Comparison of ENCODE assay signal across 2 cellular contexts in the genomic region with DNA sequence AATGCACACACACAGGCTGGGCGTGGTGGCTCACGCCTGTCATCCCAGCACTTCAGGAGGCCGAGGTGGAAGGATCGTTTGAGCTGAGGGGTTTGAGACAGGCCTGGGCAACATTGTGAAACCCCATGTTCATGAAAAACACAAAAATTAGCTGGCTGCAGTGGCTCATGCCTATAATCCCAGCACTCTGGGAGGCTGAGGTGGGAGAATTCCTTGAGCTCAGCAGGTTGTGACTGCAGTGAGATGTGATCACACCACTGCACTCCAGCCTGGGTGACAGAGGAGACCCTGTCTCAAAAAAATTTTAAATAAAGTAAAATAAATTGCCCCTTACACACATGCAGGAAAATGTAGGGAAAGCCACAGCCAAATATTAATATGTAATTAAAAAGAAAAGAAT.
TF ChIP-seq lines count a peak whose summit lies in the region.

No MANE protein-coding gene starts in this region.

TF ChIP-seq in IMR-90, 13 proteins besides CTCF, POLR2A, EP300 and RAD21:
- TF ChIP-seq RFX5 (IDR thresholded peaks at IDR 0.05; ENCODE audit: low read depth, low read length) (no peak), MXI1 (IDR thresholded peaks at IDR 0.05; ENCODE audit: borderline replicate concordance, low read depth, low read length) (no peak), MAFK (IDR thresholded peaks at IDR 0.05; ENCODE audit: low read depth, low read length) (no peak), CEBPB (IDR thresholded peaks at IDR 0.05; ENCODE audit: low read depth, low read length) (no peak), CHD1 (IDR thresholded peaks at IDR 0.05; ENCODE audit: low read depth, low read length) (no peak), RCOR1 (IDR thresholded peaks at IDR 0.05; ENCODE audit: insufficient replicate concordance, low read length) (no peak), NFE2L2 (IDR thresholded peaks at IDR 0.05; ENCODE audit: low read depth, low read length) (no peak), BHLHE40 (IDR thresholded peaks at IDR 0.05; ENCODE audit: low read depth, low read length) (no peak), MAZ (IDR thresholded peaks at IDR 0.05; ENCODE audit: borderline replicate concordance, low read depth, low read length) (no peak), ELK1 (IDR thresholded peaks at IDR 0.05; ENCODE audit: borderline replicate concordance, low read depth, low read length) (no peak), SMC3 (IDR thresholded peaks at IDR 0.05; ENCODE audit: low read depth, low read length) (no peak), FOS (IDR thresholded peaks at IDR 0.05; ENCODE audit: low read depth, low read length) (no peak)
- TF ChIP-seq, protein P1, sequence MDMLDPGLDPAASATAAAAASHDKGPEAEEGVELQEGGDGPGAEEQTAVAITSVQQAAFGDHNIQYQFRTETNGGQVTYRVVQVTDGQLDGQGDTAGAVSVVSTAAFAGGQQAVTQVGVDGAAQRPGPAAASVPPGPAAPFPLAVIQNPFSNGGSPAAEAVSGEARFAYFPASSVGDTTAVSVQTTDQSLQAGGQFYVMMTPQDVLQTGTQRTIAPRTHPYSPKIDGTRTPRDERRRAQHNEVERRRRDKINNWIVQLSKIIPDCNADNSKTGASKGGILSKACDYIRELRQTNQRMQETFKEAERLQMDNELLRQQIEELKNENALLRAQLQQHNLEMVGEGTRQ (IDR thresholded peaks at IDR 0.05; ENCODE audit: low read depth, low read length), result no peak

TF ChIP-seq in GM23338, 12 proteins besides CTCF, POLR2A, EP300 and RAD21:
- TF ChIP-seq ETS1 (IDR thresholded peaks at IDR 0.05), result no peak
- TF ChIP-seq POLR2AphosphoS5 (IDR thresholded peaks at IDR 0.05; ENCODE audit: low read depth), result no peak
- TF ChIP-seq, protein P2, sequence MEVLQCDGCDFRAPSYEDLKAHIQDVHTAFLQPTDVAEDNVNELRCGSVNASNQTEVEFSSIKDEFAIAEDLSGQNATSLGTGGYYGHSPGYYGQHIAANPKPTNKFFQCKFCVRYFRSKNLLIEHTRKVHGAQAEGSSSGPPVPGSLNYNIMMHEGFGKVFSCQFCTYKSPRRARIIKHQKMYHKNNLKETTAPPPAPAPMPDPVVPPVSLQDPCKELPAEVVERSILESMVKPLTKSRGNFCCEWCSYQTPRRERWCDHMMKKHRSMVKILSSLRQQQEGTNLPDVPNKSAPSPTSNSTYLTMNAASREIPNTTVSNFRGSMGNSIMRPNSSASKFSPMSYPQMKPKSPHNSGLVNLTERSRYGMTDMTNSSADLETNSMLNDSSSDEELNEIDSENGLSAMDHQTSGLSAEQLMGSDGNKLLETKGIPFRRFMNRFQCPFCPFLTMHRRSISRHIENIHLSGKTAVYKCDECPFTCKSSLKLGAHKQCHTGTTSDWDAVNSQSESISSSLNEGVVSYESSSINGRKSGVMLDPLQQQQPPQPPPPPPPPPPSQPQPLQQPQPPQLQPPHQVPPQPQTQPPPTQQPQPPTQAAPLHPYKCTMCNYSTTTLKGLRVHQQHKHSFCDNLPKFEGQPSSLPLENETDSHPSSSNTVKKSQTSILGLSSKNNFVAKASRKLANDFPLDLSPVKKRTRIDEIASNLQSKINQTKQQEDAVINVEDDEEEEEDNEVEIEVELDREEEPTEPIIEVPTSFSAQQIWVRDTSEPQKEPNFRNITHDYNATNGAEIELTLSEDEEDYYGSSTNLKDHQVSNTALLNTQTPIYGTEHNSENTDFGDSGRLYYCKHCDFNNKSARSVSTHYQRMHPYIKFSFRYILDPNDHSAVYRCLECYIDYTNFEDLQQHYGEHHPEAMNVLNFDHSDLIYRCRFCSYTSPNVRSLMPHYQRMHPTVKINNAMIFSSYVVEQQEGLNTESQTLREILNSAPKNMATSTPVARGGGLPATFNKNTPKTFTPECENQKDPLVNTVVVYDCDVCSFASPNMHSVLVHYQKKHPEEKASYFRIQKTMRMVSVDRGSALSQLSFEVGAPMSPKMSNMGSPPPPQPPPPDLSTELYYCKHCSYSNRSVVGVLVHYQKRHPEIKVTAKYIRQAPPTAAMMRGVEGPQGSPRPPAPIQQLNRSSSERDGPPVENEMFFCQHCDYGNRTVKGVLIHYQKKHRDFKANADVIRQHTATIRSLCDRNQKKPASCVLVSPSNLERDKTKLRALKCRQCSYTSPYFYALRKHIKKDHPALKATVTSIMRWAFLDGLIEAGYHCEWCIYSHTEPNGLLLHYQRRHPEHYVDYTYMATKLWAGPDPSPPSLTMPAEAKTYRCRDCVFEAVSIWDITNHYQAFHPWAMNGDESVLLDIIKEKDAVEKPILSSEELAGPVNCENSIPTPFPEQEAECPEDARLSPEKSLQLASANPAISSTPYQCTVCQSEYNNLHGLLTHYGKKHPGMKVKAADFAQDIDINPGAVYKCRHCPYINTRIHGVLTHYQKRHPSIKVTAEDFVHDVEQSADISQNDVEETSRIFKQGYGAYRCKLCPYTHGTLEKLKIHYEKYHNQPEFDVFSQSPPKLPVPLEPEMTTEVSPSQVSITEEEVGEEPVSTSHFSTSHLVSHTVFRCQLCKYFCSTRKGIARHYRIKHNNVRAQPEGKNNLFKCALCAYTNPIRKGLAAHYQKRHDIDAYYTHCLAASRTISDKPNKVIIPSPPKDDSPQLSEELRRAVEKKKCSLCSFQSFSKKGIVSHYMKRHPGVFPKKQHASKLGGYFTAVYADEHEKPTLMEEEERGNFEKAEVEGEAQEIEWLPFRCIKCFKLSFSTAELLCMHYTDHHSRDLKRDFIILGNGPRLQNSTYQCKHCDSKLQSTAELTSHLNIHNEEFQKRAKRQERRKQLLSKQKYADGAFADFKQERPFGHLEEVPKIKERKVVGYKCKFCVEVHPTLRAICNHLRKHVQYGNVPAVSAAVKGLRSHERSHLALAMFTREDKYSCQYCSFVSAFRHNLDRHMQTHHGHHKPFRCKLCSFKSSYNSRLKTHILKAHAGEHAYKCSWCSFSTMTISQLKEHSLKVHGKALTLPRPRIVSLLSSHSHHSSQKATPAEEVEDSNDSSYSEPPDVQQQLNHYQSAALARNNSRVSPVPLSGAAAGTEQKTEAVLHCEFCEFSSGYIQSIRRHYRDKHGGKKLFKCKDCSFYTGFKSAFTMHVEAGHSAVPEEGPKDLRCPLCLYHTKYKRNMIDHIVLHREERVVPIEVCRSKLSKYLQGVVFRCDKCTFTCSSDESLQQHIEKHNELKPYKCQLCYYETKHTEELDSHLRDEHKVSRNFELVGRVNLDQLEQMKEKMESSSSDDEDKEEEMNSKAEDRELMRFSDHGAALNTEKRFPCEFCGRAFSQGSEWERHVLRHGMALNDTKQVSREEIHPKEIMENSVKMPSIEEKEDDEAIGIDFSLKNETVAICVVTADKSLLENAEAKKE (CRISPR knock-in tag; IDR thresholded peaks at IDR 0.05), result no peak
- no peak for TF ChIP-seq EZH2phosphoT487 (IDR thresholded peaks at IDR 0.05; ENCODE audit: unreplicated experiment)
- no peak for TF ChIP-seq ZNF114 (CRISPR knock-in tag; IDR thresholded peaks at IDR 0.05)
- TF ChIP-seq EZH2 (IDR thresholded peaks at IDR 0.05; ENCODE audit: low read depth, unreplicated experiment), result no peak
- TF ChIP-seq NANOG (IDR thresholded peaks at IDR 0.05; ENCODE audit: borderline replicate concordance), result no peak
- TF ChIP-seq ZNF331 (CRISPR knock-in tag; IDR thresholded peaks at IDR 0.05; ENCODE audit: low read depth), result no peak
- TF ChIP-seq STAT1 (IDR thresholded peaks at IDR 0.05; ENCODE audit: unreplicated experiment), result no peak
- no peak for TF ChIP-seq CREB1 (CRISPR knock-in tag; IDR thresholded peaks at IDR 0.05; ENCODE audit: low read depth)
- TF ChIP-seq REST (IDR thresholded peaks at IDR 0.05; ENCODE audit: unreplicated experiment), result no peak
- TF ChIP-seq JUNB (IDR thresholded peaks at IDR 0.05; ENCODE audit: unreplicated experiment), result no peak
